In genomic region chr5:76388791-76389512, GRCh38 we compare ENCODE assay signal across 16 cellular contexts. TPM values are rescaled to one million over a fixed set of nuclear protein-coding genes. Genes with fewer than 3 reads are reported as not detected.
DNase-seq lines count a peak whose midpoint lies in the region; ATAC-seq, FAIRE-seq and TF ChIP-seq lines count a peak whose summit lies in the region.
"Had no signal": no experiment of that assay in that cellular context is flagged by ENCODE, and none has a peak within 500 bp of the region (broad histone marks: within the 10 kb centered on the region; RNA-seq: fewer than 3 reads in every experiment).

No MANE protein-coding gene starts in this region.

- intact Hi-C loops in PC-3 (cut with micrococcal nuclease): no loop called here

- BruUV-seq in PC-3 (replicated peaks; lab: Mats Ljungman, UMichigan): no TSS peak

- H3K27me3 ChIP-seq in BLaER1: no peaks in the 10 kb centered on the region
- H3K27me3 ChIP-seq in neural progenitor cell: no peaks in the 10 kb centered on the region
- H3K27me3 ChIP-seq in MG63: no peaks in the 10 kb centered on the region
- H3K27me3 ChIP-seq in PC-3 (ENCODE audit: low read length): no peaks in the 10 kb centered on the region
- H3K27me3 ChIP-seq: Peyer's patch had no signal

- H3K27ac Mint-ChIP-seq in chondrocyte (ENCODE audit: unreplicated experiment) (peak overlapping the region; percentile 62), neural progenitor cell (peak overlapping the region; percentile 68)
- H3K27ac Mint-ChIP-seq: IgD-negative memory B cell had no signal

- H3K9me3 Mint-ChIP-seq in chondrocyte (ENCODE audit: low read depth) (no peaks in the 10 kb centered on the region), neural progenitor cell (no peaks in the 10 kb centered on the region)
- H3K9me3 Mint-ChIP-seq: H9, IgD-negative memory B cell had no signal

- no peaks in the 10 kb centered on the region for H3K9me2 ChIP-seq in PC-3 (replicated peaks; ENCODE audit: low read length)
- H3K9me2 ChIP-seq: SK-N-SH had no signal

- H3K27ac ChIP-seq in BLaER1: no peak overlapping the region
- H3K27ac ChIP-seq in neural progenitor cell: no peak overlapping the region
- H3K27ac ChIP-seq in PC-3 (ENCODE audit: low read length): no peak overlapping the region
- H3K27ac ChIP-seq: Peyer's patch had no signal

- H3K36me3 ChIP-seq in BLaER1 (no peaks in the 10 kb centered on the region), neural progenitor cell (no peaks in the 10 kb centered on the region), MG63 (no peaks in the 10 kb centered on the region), PC-3 (ENCODE audit: low read depth, low read length) (no peaks in the 10 kb centered on the region)
- H3K36me3 ChIP-seq: Peyer's patch had no signal

- H3K4me3 Mint-ChIP-seq in chondrocyte (ENCODE audit: unreplicated experiment): no peak overlapping the region
- H3K4me3 Mint-ChIP-seq in neural progenitor cell: peak overlapping the region; percentile 49
- H3K4me3 Mint-ChIP-seq: H9, IgD-negative memory B cell had no signal

- no peaks in the 10 kb centered on the region for H3K9me3 ChIP-seq in BLaER1
- no peaks in the 10 kb centered on the region for H3K9me3 ChIP-seq in neural progenitor cell (ENCODE audit: low read depth)
- no peaks in the 10 kb centered on the region for H3K9me3 ChIP-seq in MG63
- no peaks in the 10 kb centered on the region for H3K9me3 ChIP-seq in PC-3 (ENCODE audit: low read length)
- H3K9me3 ChIP-seq: Peyer's patch, SK-N-SH had no signal

- H3F3A ChIP-seq in neural progenitor cell (ENCODE audit: low read depth): no peaks in the 10 kb centered on the region
- no peaks in the 10 kb centered on the region for H3F3A ChIP-seq in PC-3 (ENCODE audit: low read length, unreplicated experiment)

- H3K79me2 ChIP-seq in neural progenitor cell (ENCODE audit: low read depth) (no peaks in the 10 kb centered on the region), PC-3 (ENCODE audit: low read length) (no peaks in the 10 kb centered on the region)

- H3K9ac ChIP-seq in BLaER1: no peak overlapping the region
- H3K9ac ChIP-seq in neural progenitor cell: no peak overlapping the region
- H3K9ac ChIP-seq in PC-3 (ENCODE audit: low read length): no peak overlapping the region
- H3K9ac ChIP-seq: SK-N-SH had no signal

- H3K36me3 Mint-ChIP-seq in chondrocyte (ENCODE audit: low read depth): no peaks in the 10 kb centered on the region
- no peaks in the 10 kb centered on the region for H3K36me3 Mint-ChIP-seq in neural progenitor cell

- H3K4me3 ChIP-seq in BLaER1 (no peak overlapping the region), neural progenitor cell (no peak overlapping the region), MG63 (no peak overlapping the region), PC-3 (ENCODE audit: low read length) (no peak overlapping the region)
- H3K4me3 ChIP-seq: Peyer's patch had no signal

- H2AFZ ChIP-seq in neural progenitor cell (replicated peaks): no peak overlapping the region
- no peak overlapping the region for H2AFZ ChIP-seq in PC-3 (ENCODE audit: low read length)

- peak; percentile 50 for FAIRE-seq in GM12891 (lab: Jason Lieb, UNC)

- no peaks in the 10 kb centered on the region for H4K20me1 ChIP-seq in BLaER1
- H4K20me1 ChIP-seq in neural progenitor cell (ENCODE audit: low read depth): no peaks in the 10 kb centered on the region
- H4K20me1 ChIP-seq in PC-3 (ENCODE audit: low read length): no peaks in the 10 kb centered on the region

- H3K4me1 Mint-ChIP-seq in chondrocyte (ENCODE audit: low read depth) (peaks cover 38% of the 10 kb centered on the region), neural progenitor cell (peaks cover 64% of the 10 kb centered on the region)

- TF ChIP-seq CTCF in chondrocyte (IDR thresholded peaks at IDR 0.05) (no peak), neural progenitor cell (IDR thresholded peaks at IDR 0.05) (no peak), PC-3 (conservative IDR thresholded peaks at IDR 0.05; ENCODE audit: low read depth, low read length) (no peak)

- H3K4me2 ChIP-seq in BLaER1 (peak overlapping the region; percentile 77; the same call in 1 of the 2 replicates), neural progenitor cell (peak overlapping the region; percentile 33), PC-3 (ENCODE audit: low read length) (no peak overlapping the region)
- H3K4me2 ChIP-seq: SK-N-SH had no signal

- DNase-seq in GM12891 (ENCODE audit: insufficient read length, low spot score): no peak
- no peak for DNase-seq in chondrocyte (ENCODE audit: low spot score)
- no peak for DNase-seq in neural progenitor cell (ENCODE audit: low spot score)
- no peak for DNase-seq in NCI-H2171 (lab: John Stamatoyannopoulos, UW)
- no peak for DNase-seq in MG63
- DNase-seq in stimulated activated CD4-positive, alpha-beta T cell treated with anti-CD3 and anti-CD28 coated beads, Interleukin-12 subunit alpha, Interleukin-12 subunit beta, amount 100 ng/mL, for 4 hours: no peak
- DNase-seq in PC-3: no peak
- DNase-seq: ACHN, H9, NCI-H1436 treated with DMSO at 0.1 percent for 48 hours, NCI-H2081, Peyer's patch, Right ventricle myocardium superior, SK-N-SH had no signal

- H3K4me1 ChIP-seq in BLaER1 (peaks cover 60% of the 10 kb centered on the region), neural progenitor cell (peaks cover 25% of the 10 kb centered on the region), PC-3 (ENCODE audit: insufficient read depth, low read length) (0 out of 2 replicates have a peak, but pooled peaks cover 3% of the 10 kb centered on the region)
- H3K4me1 ChIP-seq: Peyer's patch had no signal

- H3K27me3 Mint-ChIP-seq in chondrocyte (ENCODE audit: low read depth): no peaks in the 10 kb centered on the region
- H3K27me3 Mint-ChIP-seq in neural progenitor cell (ENCODE audit: insufficient read depth, low read depth): no peaks in the 10 kb centered on the region

- POLR2A ChIA-PET in PC-3 (lab: Charles Lee; ENCODE audit: unreplicated experiment): no interaction called here

- ATAC-seq in PC-3: no peak

- CTCF ChIA-PET in PC-3 (lab: Charles Lee): no interaction called here

- TF ChIP-seq POLR2A in GM12891 (IDR thresholded peaks at IDR 0.05; ENCODE audit: low read depth, low read length): no peak

TF ChIP-seq in GM12891, 5 proteins besides CTCF, POLR2A, EP300 and RAD21:
- TF ChIP-seq SPI1 (IDR thresholded peaks at IDR 0.05; ENCODE audit: low read depth, low read length) (no peak), PAX5 (IDR thresholded peaks at IDR 0.05; ENCODE audit: insufficient read depth, low read length, severe bottlenecking) (no peak), TAF1 (IDR thresholded peaks at IDR 0.05; ENCODE audit: low read depth, low read length) (no peak), POLR2AphosphoS5 (IDR thresholded peaks at IDR 0.05; ENCODE audit: low read depth, low read length) (no peak), POU2F2 (IDR thresholded peaks at IDR 0.05; ENCODE audit: low read depth, low read length) (no peak)

RNA-seq across cellular contexts. Expression of gene IQGAP2, which starts 14.1 kb away (rescaled TPM):
- polyA plus RNA-seq in GM12891 (2012; ENCODE audit: low read depth, missing spikeins): 12.5 TPM
- 2.9 to 10.2 TPM (median 3.0 TPM) in 3 replicates for total RNA-seq in chondrocyte
- 20.9 and 37.7 TPM in 2 replicates for total RNA-seq in neural progenitor cell (ENCODE audit: low replicate concordance)
- total RNA-seq in MG63 (2014; rRNA removed; shearing (Covaris generic); ENCODE audit: low replicate concordance): 4.1 and 12.3 TPM in 2 replicates
- not detected in 2 replicates for total RNA-seq in PC-3 (2014; rRNA removed)
